1 cellular context compared by ENCODE assay signal in the genomic region with DNA sequence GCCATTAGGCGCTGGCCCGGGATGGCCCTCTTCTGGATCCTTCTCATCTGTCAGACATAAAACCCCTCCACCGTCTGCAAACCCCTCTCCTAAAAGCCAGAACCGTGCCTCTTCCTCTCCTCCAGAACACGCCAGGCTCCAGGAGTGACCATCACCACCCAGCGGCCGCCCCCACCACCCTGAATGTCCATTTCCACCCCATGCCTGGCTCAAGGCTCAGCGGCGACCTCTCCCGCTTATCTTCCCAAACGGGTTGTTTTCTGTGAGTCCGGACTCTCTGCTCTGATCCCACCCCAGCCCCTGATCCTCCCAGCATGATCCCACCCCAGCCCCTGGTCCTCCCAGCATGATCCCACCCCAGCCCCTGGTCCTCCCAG.
TF ChIP-seq lines count a peak whose summit lies in the region.

No MANE protein-coding gene starts in this region.

TF ChIP-seq in H1, 55 proteins besides CTCF, POLR2A, EP300 and RAD21:
- TF ChIP-seq EGR1 (IDR thresholded peaks at IDR 0.05; ENCODE audit: borderline replicate concordance, low read depth, low read length) (no peak), CREB1 (IDR thresholded peaks at IDR 0.05) (no peak), POU5F1 (IDR thresholded peaks at IDR 0.05; ENCODE audit: low read depth, low read length) (no peak), SP4 (IDR thresholded peaks at IDR 0.05; ENCODE audit: low read length) (no peak), SP1 (IDR thresholded peaks at IDR 0.05; ENCODE audit: low read depth, low read length) (no peak), ZNF274 (IDR thresholded peaks at IDR 0.05; ENCODE audit: borderline replicate concordance, extremely low read depth, low read length) (no peak), SIRT6 (IDR thresholded peaks at IDR 0.05; ENCODE audit: low read length) (no peak), SIN3A (conservative IDR thresholded peaks at IDR 0.05 in 1 of 2, IDR thresholded peaks at IDR 0.05 in 1 of 2; ENCODE audit: low read depth in 1 of 2, low read length in 2 of 2) (no peak), CBX8 (IDR thresholded peaks at IDR 0.05; ENCODE audit: borderline replicate concordance, low read depth, low read length) (no peak), TAF1 (IDR thresholded peaks at IDR 0.05; ENCODE audit: low read depth, low read length) (no peak), POLR2AphosphoS5 (IDR thresholded peaks at IDR 0.05; ENCODE audit: low read depth, low read length) (no peak), CEBPB (IDR thresholded peaks at IDR 0.05; ENCODE audit: low read depth, low read length) (no peak), GTF2F1 (IDR thresholded peaks at IDR 0.05; ENCODE audit: borderline replicate concordance, low read depth, low read length) (no peak)
- TF ChIP-seq, protein P1, sequence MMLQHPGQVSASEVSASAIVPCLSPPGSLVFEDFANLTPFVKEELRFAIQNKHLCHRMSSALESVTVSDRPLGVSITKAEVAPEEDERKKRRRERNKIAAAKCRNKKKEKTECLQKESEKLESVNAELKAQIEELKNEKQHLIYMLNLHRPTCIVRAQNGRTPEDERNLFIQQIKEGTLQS (IDR thresholded peaks at IDR 0.05; ENCODE audit: insufficient read depth, low read depth, low read length): no peak
